24 cellular contexts compared by ENCODE assay signal in genomic region chr5:58451732-58452565, GRCh38. TPM values are rescaled to one million over a fixed set of nuclear protein-coding genes. Genes with fewer than 3 reads are reported as not detected.
DNase-seq lines count a peak whose midpoint lies in the region; ATAC-seq and TF ChIP-seq lines count a peak whose summit lies in the region.
"Had no signal": no experiment of that assay in that cellular context is flagged by ENCODE, and none has a peak within 500 bp of the region (broad histone marks: within the 10 kb centered on the region; RNA-seq: fewer than 3 reads in every experiment).

No MANE protein-coding gene starts in this region.

- H4K91ac ChIP-seq in neuronal stem cell (ENCODE audit: low read depth, low read length, poor library complexity), result no peak overlapping the region

- H2BK12ac ChIP-seq in neuronal stem cell (ENCODE audit: low read length), result no peak overlapping the region

- H3K27ac ChIP-seq in right lobe of liver, result no peak overlapping the region
- H3K27ac ChIP-seq in neuronal stem cell (replicated peaks; ENCODE audit: low read length), result no peak overlapping the region
- H3K27ac ChIP-seq: 22Rv1, coronary artery had no signal

- H3K36me3 Mint-ChIP-seq in activated CD4-positive, alpha-beta T cell treated with anti-CD3 and anti-CD28 coated beads, Interleukin-2, amount 10 ng/mL, durations not matched to agents 24 days and 14 days (ENCODE audit: low read depth), result peaks cover 10% of the 10 kb centered on the region
- H3K36me3 Mint-ChIP-seq in type B pancreatic cell, result peaks cover 73% of the 10 kb centered on the region

- H3K4me1 ChIP-seq in right lobe of liver, result no peaks in the 10 kb centered on the region
- H3K4me1 ChIP-seq in neuronal stem cell (ENCODE audit: control insufficient read depth in 2 of 2, insufficient read depth in 1 of 2, low read depth in 1 of 2, low read length in 2 of 2), result no peaks in the 10 kb centered on the region

- peaks cover 8% of the 10 kb centered on the region for H3K27me3 Mint-ChIP-seq in activated CD4-positive, alpha-beta T cell treated with anti-CD3 and anti-CD28 coated beads, Interleukin-2, amount 10 ng/mL, durations not matched to agents 24 days and 14 days
- no peaks in the 10 kb centered on the region for H3K27me3 Mint-ChIP-seq in type B pancreatic cell
- H3K27me3 Mint-ChIP-seq: brain had no signal

- H3K4me3 Mint-ChIP-seq in activated CD4-positive, alpha-beta T cell treated with anti-CD3 and anti-CD28 coated beads, Interleukin-2, amount 10 ng/mL, durations not matched to agents 24 days and 14 days, result no peak overlapping the region
- H3K4me3 Mint-ChIP-seq in type B pancreatic cell, result peak overlapping the region; percentile 35
- H3K4me3 Mint-ChIP-seq: activated CD4-positive, alpha-beta T cell treated with anti-CD3 and anti-CD28 coated beads, Interleukin-2, amount 10 ng/mL, durations not matched to agents 7 days and 5 days; activated naive CD8-positive, alpha-beta T cell treated with anti-CD3 and anti-CD28 coated beads, Interleukin-2, amount 10 ng/mL, durations not matched to agents 7 days and 5 days; activated T-helper 17 cell treated with anti-CD3 and anti-CD28 coated beads, Interleukin-2, amount 50 U/mL, for 72 hours had no signal

- TF ChIP-seq CTCF in cardiac fibroblast (IDR thresholded peaks at IDR 0.05; ENCODE audit: low read depth, low read length) (no peak), type B pancreatic cell (conservative IDR thresholded peaks at IDR 0.05) (no peak), right lobe of liver (IDR thresholded peaks at IDR 0.05) (no peak)

- H3K9me3 ChIP-seq in right lobe of liver (no peaks in the 10 kb centered on the region), neuronal stem cell (replicated peaks in 1 of 2; ENCODE audit: control insufficient read depth in 2 of 2, insufficient read depth in 1 of 2, low read depth in 1 of 2, low read length in 2 of 2) (no peaks in the 10 kb centered on the region)

- H2BK120ac ChIP-seq in neuronal stem cell (ENCODE audit: low read depth, low read length), result no peak overlapping the region

- H2BK15ac ChIP-seq in neuronal stem cell (ENCODE audit: low read length), result no peak overlapping the region

- H4K8ac ChIP-seq in neuronal stem cell (ENCODE audit: low read depth, low read length), result no peak overlapping the region

- H3K18ac ChIP-seq in neuronal stem cell (ENCODE audit: low read length), result no peak overlapping the region

- H3K36me3 ChIP-seq in right lobe of liver, result peaks cover 4 to 40% (median 22%) of the 10 kb centered on the region in 4 donors
- H3K36me3 ChIP-seq in neuronal stem cell (replicated peaks in 1 of 2; ENCODE audit: control insufficient read depth in 2 of 2, insufficient read depth in 2 of 2, low read length in 2 of 2), result peaks cover 15 to 61% of the 10 kb centered on the region in 2 donors

- H3K79me1 ChIP-seq in neuronal stem cell (ENCODE audit: low read depth, low read length), result no peaks in the 10 kb centered on the region

- no peak overlapping the region for H3K23ac ChIP-seq in neuronal stem cell (ENCODE audit: low read depth, low read length, poor library complexity)

- H2AFZ ChIP-seq in neuronal stem cell (ENCODE audit: low read length), result no peak overlapping the region

- no peak for ATAC-seq in right lobe of liver
- ATAC-seq: activated T-helper 17 cell treated with anti-CD3 and anti-CD28 coated beads, Interleukin-2, amount 50 U/mL, for 72 hours; left ventricle myocardium superior had no signal

- H3K4me3 ChIP-seq in cardiac fibroblast (replicated peaks in 1 of 2; ENCODE audit: low read depth in 2 of 2, low read length in 2 of 2) (no peak overlapping the region), right lobe of liver (no peak overlapping the region), neuronal stem cell (ENCODE audit: low read length in 2 of 2) (no peak overlapping the region)
- H3K4me3 ChIP-seq: coronary artery had no signal

- H3K14ac ChIP-seq in neuronal stem cell (ENCODE audit: low read length), result no peak overlapping the region

- H3K4me1 Mint-ChIP-seq in activated CD4-positive, alpha-beta T cell treated with anti-CD3 and anti-CD28 coated beads, Interleukin-2, amount 10 ng/mL, durations not matched to agents 24 days and 14 days, result no peaks in the 10 kb centered on the region
- H3K4me1 Mint-ChIP-seq in type B pancreatic cell (ENCODE audit: unreplicated experiment), result peaks cover 48% of the 10 kb centered on the region
- H3K4me1 Mint-ChIP-seq: activated CD4-positive, alpha-beta T cell treated with anti-CD3 and anti-CD28 coated beads, Interleukin-2, amount 10 ng/mL, durations not matched to agents 7 days and 5 days; activated naive CD8-positive, alpha-beta T cell treated with anti-CD3 and anti-CD28 coated beads, Interleukin-2, amount 10 ng/mL, durations not matched to agents 7 days and 5 days; activated T-helper 17 cell treated with anti-CD3 and anti-CD28 coated beads, Interleukin-2, amount 50 U/mL, for 72 hours had no signal

- TF ChIP-seq POLR2A in right lobe of liver (IDR thresholded peaks at IDR 0.05), result no peak

- H3K27me3 ChIP-seq in right lobe of liver (no peaks in the 10 kb centered on the region), neuronal stem cell (ENCODE audit: control insufficient read depth in 3 of 3, insufficient read depth in 3 of 3, low read depth in 1 of 3, low read length in 3 of 3) (no peaks in the 10 kb centered on the region)

- WGBS in right lobe of liver (ENCODE audit: insufficient coverage, low coverage, low lambda C conversion rate, missing lambda C conversion rate), result 87% methylated on average over 8 of the region's 8 CpGs
- WGBS in neuronal stem cell (ENCODE audit: extremely low coverage in 2 of 2, insufficient read length in 2 of 2, insufficient replicate concordance in 1 of 2), 2 donors, result 100% methylated on average over 1 of the region's 8 CpGs; no CpG with 5 or more reads in 1 of the 2 donors

- H2AK5ac ChIP-seq in neuronal stem cell (ENCODE audit: low read depth, low read length), result no peak overlapping the region

- no peak overlapping the region for H3K27ac Mint-ChIP-seq in activated CD4-positive, alpha-beta T cell treated with anti-CD3 and anti-CD28 coated beads, Interleukin-2, amount 10 ng/mL, durations not matched to agents 24 days and 14 days
- H3K27ac Mint-ChIP-seq in type B pancreatic cell, result peak overlapping the region; percentile 95
- H3K27ac Mint-ChIP-seq: activated CD4-positive, alpha-beta T cell treated with anti-CD3 and anti-CD28 coated beads, Interleukin-2, amount 10 ng/mL, durations not matched to agents 7 days and 5 days; activated naive CD8-positive, alpha-beta T cell treated with anti-CD3 and anti-CD28 coated beads, Interleukin-2, amount 10 ng/mL, durations not matched to agents 7 days and 5 days; activated T-helper 17 cell treated with anti-CD3 and anti-CD28 coated beads, Interleukin-2, amount 50 U/mL, for 72 hours; brain had no signal

- intact Hi-C loops in activated CD4-positive, alpha-beta T cell treated with anti-CD3 and anti-CD28 coated beads, Interleukin-2, amount 10 ng/mL, durations not matched to agents 24 days and 14 days (cut with micrococcal nuclease), result no loop called here
- intact Hi-C loops in right lobe of liver (cut with DNase I), result loop anchor here in 1 of 2 donors (10.0 kb wide), 1 partner anchor 667 kb away; no protein-coding TSS in a partner anchor

- no peak overlapping the region for H3K9ac ChIP-seq in neuronal stem cell (ENCODE audit: low read depth, low read length, poor library complexity)

- no peak overlapping the region for H3K4me2 ChIP-seq in neuronal stem cell (ENCODE audit: insufficient read depth, low read length, poor library complexity, severe bottlenecking)

- H2BK5ac ChIP-seq in neuronal stem cell (ENCODE audit: low read length), result no peak overlapping the region

- no peaks in the 10 kb centered on the region for H3K9me3 Mint-ChIP-seq in activated CD4-positive, alpha-beta T cell treated with anti-CD3 and anti-CD28 coated beads, Interleukin-2, amount 10 ng/mL, durations not matched to agents 24 days and 14 days
- H3K9me3 Mint-ChIP-seq in type B pancreatic cell, result peaks cover 18% of the 10 kb centered on the region
- H3K9me3 Mint-ChIP-seq: activated CD4-positive, alpha-beta T cell treated with anti-CD3 and anti-CD28 coated beads, Interleukin-2, amount 10 ng/mL, durations not matched to agents 7 days and 5 days; activated naive CD8-positive, alpha-beta T cell treated with anti-CD3 and anti-CD28 coated beads, Interleukin-2, amount 10 ng/mL, durations not matched to agents 7 days and 5 days; activated T-helper 17 cell treated with anti-CD3 and anti-CD28 coated beads, Interleukin-2, amount 50 U/mL, for 72 hours; brain had no signal

- no peak overlapping the region for H3K4ac ChIP-seq in neuronal stem cell (ENCODE audit: low read length)

- DNase-seq in activated CD4-positive, alpha-beta T cell treated with anti-CD3 and anti-CD28 coated beads, Interleukin-2, amount 10 ng/mL, durations not matched to agents 24 days and 14 days, result peak; percentile 37
- DNase-seq in activated CD4-positive, alpha-beta T cell treated with anti-CD3 and anti-CD28 coated beads for 4 hours, result no peak
- DNase-seq in cardiac fibroblast (ENCODE audit: low read depth in 2 of 2) (peak; percentile 41 to 78), iris pigment epithelial cell (ENCODE audit: low read depth) (peak; percentile 51), type B pancreatic cell (ENCODE audit: extremely low spot score, unreplicated experiment) (no peak), right lobe of liver (no peak), epidermal melanocyte (ENCODE audit: insufficient read length, low spot score) (no peak), neuronal stem cell (ENCODE audit: low spot score) (no peak)
- DNase-seq: activated CD4-positive, alpha-beta T cell treated with anti-CD3 and anti-CD28 coated beads, Interleukin-2, amount 10 ng/mL, durations not matched to agents 7 days and 5 days; activated naive CD8-positive, alpha-beta T cell treated with anti-CD3 and anti-CD28 coated beads, Interleukin-2, amount 10 ng/mL, durations not matched to agents 7 days and 5 days; COR-L47; left ventricle myocardium superior; NCI-H526; nucleus accumbens; retina; Right ventricle myocardium superior; stimulated activated CD4-positive, alpha-beta T cell treated with anti-CD3 and anti-CD28 coated beads, Interleukin-12 subunit alpha, Interleukin-12 subunit beta, amount 100 ng/mL, for 4 hours; T-helper 1 cell had no signal

RNA-seq across cellular contexts. Expression of gene PLK2, which starts 7.9 kb away (rescaled TPM):
- 25.6 and 30.1 TPM in 2 replicates for total RNA-seq in activated CD4-positive, alpha-beta T cell treated with anti-CD3 and anti-CD28 coated beads, Interleukin-2, amount 10 ng/mL, durations not matched to agents 24 days and 14 days
- 307 and 460 TPM in 2 replicates for total RNA-seq in type B pancreatic cell (ENCODE audit: low replicate concordance)
- total RNA-seq in right lobe of liver, result 10 to 100 TPM in 5 of 6 experiments, 1 to 10 TPM in 1; 9.3 to 54.7 (median 22.8) TPM
- 35.2 TPM for polyA plus RNA-seq in neuronal stem cell (2013, experiment 1 of 2)
- 35.0 TPM for polyA plus RNA-seq in neuronal stem cell (2013, experiment 2 of 2)

RNA-seq across cellular contexts. Expression of gene GAPT, which starts 39.3 kb away (rescaled TPM):
- not detected in 2 replicates for total RNA-seq in activated CD4-positive, alpha-beta T cell treated with anti-CD3 and anti-CD28 coated beads, Interleukin-2, amount 10 ng/mL, durations not matched to agents 24 days and 14 days
- not detected in 2 replicates for total RNA-seq in type B pancreatic cell (ENCODE audit: low replicate concordance)
- total RNA-seq in right lobe of liver, result under 1 TPM in 4 of 6 experiments, not detected in 2; 0.07 to 0.74 (median 0.29) TPM
- not detected for polyA plus RNA-seq in neuronal stem cell (2013, experiment 1 of 2)
- not detected for polyA plus RNA-seq in neuronal stem cell (2013, experiment 2 of 2)
- total RNA-seq: activated CD4-positive, alpha-beta T cell treated with anti-CD3 and anti-CD28 coated beads, Interleukin-2, amount 10 ng/mL, durations not matched to agents 7 days and 5 days; activated T-helper 17 cell treated with anti-CD3 and anti-CD28 coated beads, Interleukin-2, amount 50 U/mL, for 72 hours; LHCN-M2 had no signal
- polyA plus RNA-seq: BJ had no signal

Comparison
In these comparisons a context has a peak if more than half of its experiments do, and no peak if none do; other contexts are left out.
1. DNase-seq: peak in activated CD4-positive, alpha-beta T cell treated with anti-CD3 and anti-CD28 coated beads, Interleukin-2, amount 10 ng/mL, durations not matched to agents 24 days and 14 days (single experiment), cardiac fibroblast (2 of 2) and iris pigment epithelial cell (single experiment); none in activated CD4-positive, alpha-beta T cell treated with anti-CD3 and anti-CD28 coated beads for 4 hours (0 of 2), type B pancreatic cell (single experiment), right lobe of liver (0 of 3), epidermal melanocyte (single experiment) and neuronal stem cell (single experiment).